8 cellular contexts compared by ENCODE assay signal in the genomic region with DNA sequence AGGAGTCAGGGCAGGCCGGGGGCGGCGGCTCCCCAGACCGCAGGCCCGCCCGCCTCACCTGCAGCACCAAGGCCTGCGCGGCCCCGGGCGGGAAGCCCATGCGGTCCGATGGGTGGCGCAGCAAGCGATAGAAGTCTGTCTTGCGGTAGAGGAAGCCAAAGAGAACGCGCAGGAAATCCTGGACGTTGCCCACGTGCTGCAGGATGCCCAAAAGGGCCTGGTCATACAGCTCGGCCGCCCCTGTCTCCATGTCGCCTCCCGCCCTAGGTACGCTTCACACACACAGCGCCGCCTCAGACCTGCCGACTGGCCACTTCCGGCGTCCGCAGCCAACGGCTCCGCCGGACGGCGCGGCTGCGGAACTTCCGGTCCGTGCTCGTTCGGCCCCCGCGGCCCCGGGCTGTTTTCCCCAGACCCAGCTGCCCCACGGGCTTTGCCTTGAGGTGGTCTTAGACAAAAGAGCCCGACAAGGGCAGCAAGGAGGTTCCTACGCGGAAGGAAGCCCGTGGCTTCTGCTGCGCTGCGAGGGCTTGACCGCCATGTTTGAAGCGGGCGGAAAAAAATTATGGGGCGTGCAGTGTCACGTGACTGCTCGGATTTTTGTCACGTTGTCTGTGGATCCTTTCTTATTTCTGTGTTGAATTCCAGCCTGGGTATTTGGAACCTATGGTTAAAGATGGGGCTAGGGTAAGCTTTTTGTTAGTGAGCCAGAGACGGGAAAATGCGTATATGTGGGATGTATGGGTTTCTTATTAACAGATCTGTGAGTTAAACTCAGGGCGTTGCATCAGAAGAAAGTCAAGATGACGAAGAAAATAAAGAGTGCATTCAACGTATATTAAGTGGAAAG.
A peak's percentile ranks its signal among the peaks of the same experiment; 100 is the strongest.
DNase-seq lines count a peak whose midpoint lies in the region; ATAC-seq lines count a peak whose summit lies in the region.

TSS of gene NUDCD3 (minus strand) at position 308 of the 850 bp plus-strand sequence. CDS start at position 250, 58 bp downstream.

- peak; percentile 90 for DNase-seq in AG08396 (ENCODE audit: low spot score)
- DNase-seq in NCI-H2227 treated with DMSO at 0.1 percent for 48 hours (lab: John Stamatoyannopoulos, UW), result peak; percentile 89
- peak; percentile 65 to 77 (median 68) for DNase-seq in activated CD4-positive, CD25-positive, alpha-beta regulatory T cell (lab: John Stamatoyannopoulos, UW)
- peak; percentile 81 for DNase-seq in central memory CD4-positive, alpha-beta T cell
- peak; percentile 93 for DNase-seq in islet precursor cell
- DNase-seq in stimulated activated CD4-positive, alpha-beta T cell treated with anti-CD3 and anti-CD28 coated beads, Interleukin-15, amount 100 ng/mL, for 1 hour (ENCODE audit: low read depth in 1 of 2, low spot score in 1 of 2), result peak; percentile 61 to 67

- ATAC-seq in GM18909 (IDR thresholded peaks at IDR 0.05; ENCODE audit: poor library complexity, unreplicated experiment), result peak; percentile 92
- ATAC-seq in HG03175 (IDR thresholded peaks at IDR 0.05; ENCODE audit: unreplicated experiment), result peak; percentile 90

Comparison
In these comparisons a context has a peak if more than half of its experiments do, and no peak if none do; other contexts are left out.
1. Peak in every context shown above with its lines: DNase-seq and ATAC-seq.